22 cellular contexts compared by ENCODE assay signal in the genomic region with DNA sequence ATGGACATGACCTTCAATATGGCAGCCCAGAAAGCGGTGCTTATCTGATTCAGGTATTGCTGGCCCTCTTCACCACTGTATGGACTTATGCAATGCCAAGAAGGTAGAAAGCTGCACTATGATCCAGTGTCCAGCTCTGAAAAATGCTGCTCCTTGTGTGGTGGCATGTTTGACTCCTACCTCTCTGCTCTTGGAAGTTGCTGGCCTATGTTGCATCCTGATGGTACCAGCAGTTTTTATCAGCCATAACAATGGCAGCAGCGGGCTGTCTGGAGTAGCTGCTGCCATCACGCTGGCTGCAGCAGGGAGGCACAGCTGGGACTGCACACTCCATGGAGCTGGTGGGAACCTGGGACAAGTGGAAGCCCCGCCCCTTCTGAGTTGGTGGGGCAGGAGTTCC.
"Had no signal": no experiment of that assay in that cellular context is flagged by ENCODE, and none has a peak within 500 bp of the region (broad histone marks: within the 10 kb centered on the region; RNA-seq: fewer than 3 reads in every experiment).

No MANE protein-coding gene starts in this region.

- DNase-seq: dermis blood vessel endothelial cell; dorsolateral prefrontal cortex; effector CD4-positive, alpha-beta T cell; effector memory CD4-positive, alpha-beta T cell; foreskin keratinocyte; heart left ventricle; hypothalamus; immature natural killer cell; islet precursor cell; left cardiac atrium; left lung; left ventricle myocardium superior; mesendoderm; midbrain had no signal

- H3K9me3 ChIP-seq: esophagus muscularis mucosa, gastroesophageal sphincter, heart left ventricle, lower lobe of right lung had no signal

- H3K4me2 ChIP-seq: hepatocyte had no signal

- ATAC-seq: foreskin keratinocyte, gastroesophageal sphincter, heart left ventricle, left cardiac atrium, left lung, left ventricle myocardium superior, lower lobe of right lung had no signal

- H3K36me3 ChIP-seq: esophagus muscularis mucosa, gastroesophageal sphincter, heart left ventricle, left lung, lower lobe of right lung had no signal

- H3K79me2 ChIP-seq: hepatocyte had no signal

- H2AFZ ChIP-seq: hepatocyte had no signal

- H3K4me3 ChIP-seq: coronary artery, dorsolateral prefrontal cortex, esophagus muscularis mucosa, gastroesophageal sphincter, heart left ventricle, hepatocyte, left lung, lower lobe of right lung had no signal

- FAIRE-seq: colon, endothelial cell of umbilical vein, frontal cortex had no signal

- H3K4me1 ChIP-seq: foreskin keratinocyte, gastroesophageal sphincter, left lung had no signal

- H3K27ac ChIP-seq: coronary artery, dorsolateral prefrontal cortex, esophagus muscularis mucosa, foreskin keratinocyte, gastroesophageal sphincter, heart left ventricle, hepatocyte, left lung, lower lobe of right lung had no signal

- H3K27me3 ChIP-seq: gastroesophageal sphincter, heart left ventricle, hepatocyte, left lung had no signal
